35 cellular contexts compared by ENCODE assay signal in genomic region chr1:213484758-213485157, GRCh38.
"Had no signal": no experiment of that assay in that cellular context is flagged by ENCODE, and none has a peak within 500 bp of the region (broad histone marks: within the 10 kb centered on the region; RNA-seq: fewer than 3 reads in every experiment).

No MANE protein-coding gene starts in this region.

- H3K4me3 ChIP-seq: MG63 had no signal

- DNase-seq: Karpas-422, Kasumi-1, KG1, MG63, MM.1S, MV-4-11, NCI-H1048, NCI-H1092, NCI-H1092 treated with DMSO at 0.1 percent for 48 hours, NCI-H1105, NCI-H1105 treated with DMSO at 0.1 percent for 48 hours, NCI-H1417, NCI-H1417 treated with DMSO at 0.1 percent for 48 hours, NCI-H1436, NCI-H1436 treated with DMSO at 0.1 percent for 48 hours, NCI-H146, NCI-H1694, NCI-H1694 treated with DMSO at 0.1 percent for 48 hours, NCI-H187, NCI-H187 treated with DMSO at 0.1 percent for 48 hours, NCI-H1930, NCI-H2029, NCI-H2029 treated with DMSO at 0.1 percent for 48 hours, NCI-H2081, NCI-H2081 treated with DMSO at 0.1 percent for 48 hours, NCI-H2107, NCI-H2171, NCI-H2171 treated with DMSO at 0.1 percent for 48 hours, NCI-H2227 treated with DMSO at 0.1 percent for 48 hours, NCI-H226, NCI-H345, NCI-H446, NCI-H446 treated with DMSO at 0.1 percent for 48 hours, NCI-H510A had no signal

- H3K27ac ChIP-seq: KMS-11 had no signal

- H3K36me3 ChIP-seq: MG63 had no signal

- H3K9me3 ChIP-seq: MG63 had no signal
